1 cellular context compared by ENCODE assay signal in genomic region chr4:125268065-125268755, GRCh38.
TF ChIP-seq lines count a peak whose summit lies in the region.

No MANE protein-coding gene starts in this region.

TF ChIP-seq in GM23338, 12 proteins besides CTCF, POLR2A, EP300 and RAD21:
- TF ChIP-seq, protein P1, sequence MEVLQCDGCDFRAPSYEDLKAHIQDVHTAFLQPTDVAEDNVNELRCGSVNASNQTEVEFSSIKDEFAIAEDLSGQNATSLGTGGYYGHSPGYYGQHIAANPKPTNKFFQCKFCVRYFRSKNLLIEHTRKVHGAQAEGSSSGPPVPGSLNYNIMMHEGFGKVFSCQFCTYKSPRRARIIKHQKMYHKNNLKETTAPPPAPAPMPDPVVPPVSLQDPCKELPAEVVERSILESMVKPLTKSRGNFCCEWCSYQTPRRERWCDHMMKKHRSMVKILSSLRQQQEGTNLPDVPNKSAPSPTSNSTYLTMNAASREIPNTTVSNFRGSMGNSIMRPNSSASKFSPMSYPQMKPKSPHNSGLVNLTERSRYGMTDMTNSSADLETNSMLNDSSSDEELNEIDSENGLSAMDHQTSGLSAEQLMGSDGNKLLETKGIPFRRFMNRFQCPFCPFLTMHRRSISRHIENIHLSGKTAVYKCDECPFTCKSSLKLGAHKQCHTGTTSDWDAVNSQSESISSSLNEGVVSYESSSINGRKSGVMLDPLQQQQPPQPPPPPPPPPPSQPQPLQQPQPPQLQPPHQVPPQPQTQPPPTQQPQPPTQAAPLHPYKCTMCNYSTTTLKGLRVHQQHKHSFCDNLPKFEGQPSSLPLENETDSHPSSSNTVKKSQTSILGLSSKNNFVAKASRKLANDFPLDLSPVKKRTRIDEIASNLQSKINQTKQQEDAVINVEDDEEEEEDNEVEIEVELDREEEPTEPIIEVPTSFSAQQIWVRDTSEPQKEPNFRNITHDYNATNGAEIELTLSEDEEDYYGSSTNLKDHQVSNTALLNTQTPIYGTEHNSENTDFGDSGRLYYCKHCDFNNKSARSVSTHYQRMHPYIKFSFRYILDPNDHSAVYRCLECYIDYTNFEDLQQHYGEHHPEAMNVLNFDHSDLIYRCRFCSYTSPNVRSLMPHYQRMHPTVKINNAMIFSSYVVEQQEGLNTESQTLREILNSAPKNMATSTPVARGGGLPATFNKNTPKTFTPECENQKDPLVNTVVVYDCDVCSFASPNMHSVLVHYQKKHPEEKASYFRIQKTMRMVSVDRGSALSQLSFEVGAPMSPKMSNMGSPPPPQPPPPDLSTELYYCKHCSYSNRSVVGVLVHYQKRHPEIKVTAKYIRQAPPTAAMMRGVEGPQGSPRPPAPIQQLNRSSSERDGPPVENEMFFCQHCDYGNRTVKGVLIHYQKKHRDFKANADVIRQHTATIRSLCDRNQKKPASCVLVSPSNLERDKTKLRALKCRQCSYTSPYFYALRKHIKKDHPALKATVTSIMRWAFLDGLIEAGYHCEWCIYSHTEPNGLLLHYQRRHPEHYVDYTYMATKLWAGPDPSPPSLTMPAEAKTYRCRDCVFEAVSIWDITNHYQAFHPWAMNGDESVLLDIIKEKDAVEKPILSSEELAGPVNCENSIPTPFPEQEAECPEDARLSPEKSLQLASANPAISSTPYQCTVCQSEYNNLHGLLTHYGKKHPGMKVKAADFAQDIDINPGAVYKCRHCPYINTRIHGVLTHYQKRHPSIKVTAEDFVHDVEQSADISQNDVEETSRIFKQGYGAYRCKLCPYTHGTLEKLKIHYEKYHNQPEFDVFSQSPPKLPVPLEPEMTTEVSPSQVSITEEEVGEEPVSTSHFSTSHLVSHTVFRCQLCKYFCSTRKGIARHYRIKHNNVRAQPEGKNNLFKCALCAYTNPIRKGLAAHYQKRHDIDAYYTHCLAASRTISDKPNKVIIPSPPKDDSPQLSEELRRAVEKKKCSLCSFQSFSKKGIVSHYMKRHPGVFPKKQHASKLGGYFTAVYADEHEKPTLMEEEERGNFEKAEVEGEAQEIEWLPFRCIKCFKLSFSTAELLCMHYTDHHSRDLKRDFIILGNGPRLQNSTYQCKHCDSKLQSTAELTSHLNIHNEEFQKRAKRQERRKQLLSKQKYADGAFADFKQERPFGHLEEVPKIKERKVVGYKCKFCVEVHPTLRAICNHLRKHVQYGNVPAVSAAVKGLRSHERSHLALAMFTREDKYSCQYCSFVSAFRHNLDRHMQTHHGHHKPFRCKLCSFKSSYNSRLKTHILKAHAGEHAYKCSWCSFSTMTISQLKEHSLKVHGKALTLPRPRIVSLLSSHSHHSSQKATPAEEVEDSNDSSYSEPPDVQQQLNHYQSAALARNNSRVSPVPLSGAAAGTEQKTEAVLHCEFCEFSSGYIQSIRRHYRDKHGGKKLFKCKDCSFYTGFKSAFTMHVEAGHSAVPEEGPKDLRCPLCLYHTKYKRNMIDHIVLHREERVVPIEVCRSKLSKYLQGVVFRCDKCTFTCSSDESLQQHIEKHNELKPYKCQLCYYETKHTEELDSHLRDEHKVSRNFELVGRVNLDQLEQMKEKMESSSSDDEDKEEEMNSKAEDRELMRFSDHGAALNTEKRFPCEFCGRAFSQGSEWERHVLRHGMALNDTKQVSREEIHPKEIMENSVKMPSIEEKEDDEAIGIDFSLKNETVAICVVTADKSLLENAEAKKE (CRISPR knock-in tag; IDR thresholded peaks at IDR 0.05), result no peak
- no peak for TF ChIP-seq EZH2 (IDR thresholded peaks at IDR 0.05; ENCODE audit: low read depth, unreplicated experiment)
- TF ChIP-seq EZH2phosphoT487 (IDR thresholded peaks at IDR 0.05; ENCODE audit: unreplicated experiment), result no peak
- TF ChIP-seq, protein P2, sequence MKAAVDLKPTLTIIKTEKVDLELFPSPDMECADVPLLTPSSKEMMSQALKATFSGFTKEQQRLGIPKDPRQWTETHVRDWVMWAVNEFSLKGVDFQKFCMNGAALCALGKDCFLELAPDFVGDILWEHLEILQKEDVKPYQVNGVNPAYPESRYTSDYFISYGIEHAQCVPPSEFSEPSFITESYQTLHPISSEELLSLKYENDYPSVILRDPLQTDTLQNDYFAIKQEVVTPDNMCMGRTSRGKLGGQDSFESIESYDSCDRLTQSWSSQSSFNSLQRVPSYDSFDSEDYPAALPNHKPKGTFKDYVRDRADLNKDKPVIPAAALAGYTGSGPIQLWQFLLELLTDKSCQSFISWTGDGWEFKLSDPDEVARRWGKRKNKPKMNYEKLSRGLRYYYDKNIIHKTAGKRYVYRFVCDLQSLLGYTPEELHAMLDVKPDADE (IDR thresholded peaks at IDR 0.05), result no peak
- no peak for TF ChIP-seq CREB1 (CRISPR knock-in tag; IDR thresholded peaks at IDR 0.05; ENCODE audit: low read depth)
- TF ChIP-seq, protein P3, sequence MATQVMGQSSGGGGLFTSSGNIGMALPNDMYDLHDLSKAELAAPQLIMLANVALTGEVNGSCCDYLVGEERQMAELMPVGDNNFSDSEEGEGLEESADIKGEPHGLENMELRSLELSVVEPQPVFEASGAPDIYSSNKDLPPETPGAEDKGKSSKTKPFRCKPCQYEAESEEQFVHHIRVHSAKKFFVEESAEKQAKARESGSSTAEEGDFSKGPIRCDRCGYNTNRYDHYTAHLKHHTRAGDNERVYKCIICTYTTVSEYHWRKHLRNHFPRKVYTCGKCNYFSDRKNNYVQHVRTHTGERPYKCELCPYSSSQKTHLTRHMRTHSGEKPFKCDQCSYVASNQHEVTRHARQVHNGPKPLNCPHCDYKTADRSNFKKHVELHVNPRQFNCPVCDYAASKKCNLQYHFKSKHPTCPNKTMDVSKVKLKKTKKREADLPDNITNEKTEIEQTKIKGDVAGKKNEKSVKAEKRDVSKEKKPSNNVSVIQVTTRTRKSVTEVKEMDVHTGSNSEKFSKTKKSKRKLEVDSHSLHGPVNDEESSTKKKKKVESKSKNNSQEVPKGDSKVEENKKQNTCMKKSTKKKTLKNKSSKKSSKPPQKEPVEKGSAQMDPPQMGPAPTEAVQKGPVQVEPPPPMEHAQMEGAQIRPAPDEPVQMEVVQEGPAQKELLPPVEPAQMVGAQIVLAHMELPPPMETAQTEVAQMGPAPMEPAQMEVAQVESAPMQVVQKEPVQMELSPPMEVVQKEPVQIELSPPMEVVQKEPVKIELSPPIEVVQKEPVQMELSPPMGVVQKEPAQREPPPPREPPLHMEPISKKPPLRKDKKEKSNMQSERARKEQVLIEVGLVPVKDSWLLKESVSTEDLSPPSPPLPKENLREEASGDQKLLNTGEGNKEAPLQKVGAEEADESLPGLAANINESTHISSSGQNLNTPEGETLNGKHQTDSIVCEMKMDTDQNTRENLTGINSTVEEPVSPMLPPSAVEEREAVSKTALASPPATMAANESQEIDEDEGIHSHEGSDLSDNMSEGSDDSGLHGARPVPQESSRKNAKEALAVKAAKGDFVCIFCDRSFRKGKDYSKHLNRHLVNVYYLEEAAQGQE (IDR thresholded peaks at IDR 0.05; ENCODE audit: unreplicated experiment), result no peak
- no peak for TF ChIP-seq ZNF331 (CRISPR knock-in tag; IDR thresholded peaks at IDR 0.05; ENCODE audit: low read depth)
- TF ChIP-seq NANOG (IDR thresholded peaks at IDR 0.05; ENCODE audit: borderline replicate concordance), result no peak
- no peak for TF ChIP-seq JUNB (IDR thresholded peaks at IDR 0.05; ENCODE audit: unreplicated experiment)
- no peak for TF ChIP-seq STAT1 (IDR thresholded peaks at IDR 0.05; ENCODE audit: unreplicated experiment)
- TF ChIP-seq POLR2AphosphoS5 (IDR thresholded peaks at IDR 0.05; ENCODE audit: low read depth), result no peak
- no peak for TF ChIP-seq ZNF114 (CRISPR knock-in tag; IDR thresholded peaks at IDR 0.05)
TF ChIP-seq in GM23338: peak in this region for 0.
